ENCODE assay signal across 18 cellular contexts in the genomic region with DNA sequence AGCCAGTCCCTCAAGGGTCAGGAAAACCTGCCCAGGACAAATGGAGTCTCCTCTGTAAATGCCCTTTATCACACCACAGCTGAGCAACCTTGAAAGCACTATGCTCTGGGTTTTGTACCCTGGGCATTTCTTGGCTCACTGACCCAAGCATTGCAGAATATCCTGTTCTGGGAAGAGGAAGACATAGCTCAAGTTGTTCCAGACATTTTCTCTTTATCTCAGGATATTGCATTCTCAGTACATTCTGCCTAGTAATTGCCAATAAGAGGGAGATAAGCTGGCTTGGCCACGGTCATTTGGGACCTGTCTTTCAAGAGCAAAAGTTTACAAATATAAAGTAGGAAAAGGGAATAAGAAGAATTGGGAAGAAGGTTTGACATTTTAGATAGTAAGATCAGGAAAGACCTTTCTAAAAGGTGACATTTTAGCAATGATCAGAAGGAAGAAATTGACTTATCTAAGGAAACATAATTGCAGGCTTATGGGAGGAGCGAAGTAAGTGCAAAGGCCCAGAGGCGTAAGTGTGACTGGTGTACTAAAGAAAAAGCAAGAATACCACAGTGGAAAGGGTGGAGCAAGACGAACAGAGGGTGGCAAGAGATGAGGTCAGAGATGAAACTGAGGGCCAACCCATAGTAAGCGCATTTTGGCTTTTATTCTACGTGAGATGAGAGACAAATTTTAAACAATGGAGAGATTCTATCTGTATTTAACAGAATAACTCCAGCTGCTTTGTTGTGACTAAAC.
A peak's percentile ranks its signal among the peaks of the same experiment; 100 is the strongest.
DNase-seq lines count a peak whose midpoint lies in the region; ATAC-seq and TF ChIP-seq lines count a peak whose summit lies in the region.
"Had no signal": no experiment of that assay in that cellular context is flagged by ENCODE, and none has a peak within 500 bp of the region (broad histone marks: within the 10 kb centered on the region; RNA-seq: fewer than 3 reads in every experiment).

No MANE protein-coding gene starts in this region.

- H3K4me3 ChIP-seq in HUES64 (ENCODE audit: low read length): no peak overlapping the region
- H3K4me3 ChIP-seq in fibroblast of pulmonary artery (replicated peaks; ENCODE audit: low read depth, low read length): no peak overlapping the region
- H3K4me3 ChIP-seq in right cardiac atrium (ENCODE audit: low read length): no peak overlapping the region
- H3K4me3 ChIP-seq in vagina: no peak overlapping the region
- H3K4me3 ChIP-seq: BLaER1 treated with 17β-estradiol and CSF1 and Interleukin-3, amounts not matched to agents 10 nM and 100 nM; GM12878; K562 had no signal

- ATAC-seq in right cardiac atrium (peak; percentile 93 to 96), HG03135 (IDR thresholded peaks at IDR 0.05; ENCODE audit: unreplicated experiment) (no peak), HG03469 (IDR thresholded peaks at IDR 0.05; ENCODE audit: unreplicated experiment) (no peak)
- ATAC-seq: CD8-positive, alpha-beta T cell; GM12878; K562; Panc1 had no signal

- H3K9ac ChIP-seq in HUES64 (ENCODE audit: low read depth, low read length): no peak overlapping the region
- H3K9ac ChIP-seq: BLaER1 treated with 17β-estradiol and CSF1 and Interleukin-3, amounts not matched to agents 10 nM and 100 nM had no signal

- H3K27me3 ChIP-seq in HUES64 (ENCODE audit: insufficient read depth, low read length): no peaks in the 10 kb centered on the region
- H3K27me3 ChIP-seq in right cardiac atrium (ENCODE audit: control insufficient read depth, insufficient read depth): no peaks in the 10 kb centered on the region
- H3K27me3 ChIP-seq in vagina: no peaks in the 10 kb centered on the region
- H3K27me3 ChIP-seq: BLaER1 treated with 17β-estradiol and CSF1 and Interleukin-3, amounts not matched to agents 10 nM and 100 nM had no signal

- DNase-seq in fibroblast of pulmonary artery (ENCODE audit: low read depth): peak; percentile 26
- peak; percentile 50 to 89 (median 60) for DNase-seq in right cardiac atrium
- no peak for DNase-seq in vagina (ENCODE audit: extremely low spot score in 2 of 2)
- no peak for DNase-seq in kidney tubule cell (ENCODE audit: low spot score)
- DNase-seq: Calu3; CD8-positive, alpha-beta T cell; GF-D8; NCI-H1105 treated with DMSO at 0.1 percent for 48 hours; NCI-H1694; NCI-H2081 treated with DMSO at 0.1 percent for 48 hours; NCI-H446 treated with DMSO at 0.1 percent for 48 hours had no signal

- intact Hi-C loops in right cardiac atrium (cut with DNase I): no loop called here
- intact Hi-C loops in vagina (cut with DNase I): no loop called here

- H3K36me3 ChIP-seq in HUES64 (ENCODE audit: insufficient read depth, low read length) (no peaks in the 10 kb centered on the region), vagina (no peaks in the 10 kb centered on the region)
- H3K36me3 ChIP-seq: BLaER1 treated with 17β-estradiol and CSF1 and Interleukin-3, amounts not matched to agents 10 nM and 100 nM had no signal

- no peak for TF ChIP-seq POLR2A in vagina (IDR thresholded peaks at IDR 0.05)

- H3K4me1 ChIP-seq in HUES64 (ENCODE audit: insufficient read depth, low read length) (peaks cover 26% of the 10 kb centered on the region), right cardiac atrium (ENCODE audit: control insufficient read depth, insufficient read depth, low read length) (no peaks in the 10 kb centered on the region), vagina (peaks cover 16% of the 10 kb centered on the region)
- H3K4me1 ChIP-seq: BLaER1 treated with 17β-estradiol and CSF1 and Interleukin-3, amounts not matched to agents 10 nM and 100 nM had no signal

- WGBS in HUES64: 88% methylated on average over 6 of the region's 6 CpGs
- 65% methylated on average over 6 of the region's 6 CpGs for WGBS in right cardiac atrium

- TF ChIP-seq CTCF in fibroblast of pulmonary artery (IDR thresholded peaks at IDR 0.05; ENCODE audit: low read length, missing control alignments): no peak
- no peak for TF ChIP-seq CTCF in vagina (IDR thresholded peaks at IDR 0.05)

- H3K9me3 ChIP-seq in HUES64 (ENCODE audit: insufficient read depth, low read depth, low read length) (peaks cover 11% of the 10 kb centered on the region; the same call in 1 of the 2 replicates), right cardiac atrium (ENCODE audit: control insufficient read depth, low read length) (no peaks in the 10 kb centered on the region), vagina (no peaks in the 10 kb centered on the region)
- H3K9me3 ChIP-seq: BLaER1 treated with 17β-estradiol and CSF1 and Interleukin-3, amounts not matched to agents 10 nM and 100 nM had no signal

- H3K27ac ChIP-seq in HUES64 (ENCODE audit: low read depth, low read length): peak overlapping the region; percentile 80; the same call in 1 of the 2 replicates
- H3K27ac ChIP-seq in right cardiac atrium (ENCODE audit: low read length): peak overlapping the region; percentile 86
- H3K27ac ChIP-seq in vagina: peak overlapping the region; percentile 61
- H3K27ac ChIP-seq: BLaER1 treated with 17β-estradiol and CSF1 and Interleukin-3, amounts not matched to agents 10 nM and 100 nM had no signal

Comparison
In these comparisons a context has a peak if more than half of its experiments do, and no peak if none do; other contexts are left out.
1. DNase-seq: peak in fibroblast of pulmonary artery (single experiment) and right cardiac atrium (3 of 3); none in vagina (0 of 2) and kidney tubule cell (single experiment).
2. ATAC-seq: peak in right cardiac atrium (2 of 2); none in HG03135 (single experiment) and HG03469 (single experiment).
3. Peak in every context shown above with its lines, with median percentiles within 50 percentile points of each other: H3K27ac ChIP-seq.